ENCODE assay signal across 1 cellular context in genomic region chr22:41447435-41448188, GRCh38.
A peak's percentile ranks its signal among the peaks of the same experiment; 100 is the strongest.
TF ChIP-seq lines count a peak whose summit lies in the region.

No MANE protein-coding gene starts in this region.

TF ChIP-seq in K562, 482 proteins besides CTCF, POLR2A, EP300 and RAD21 (continued from another document):
- TF ChIP-seq CREB3 (tag; conservative IDR thresholded peaks at IDR 0.05; ENCODE audit: low read depth) (no peak), BCOR (IDR thresholded peaks at IDR 0.05) (no peak), RBM22 (IDR thresholded peaks at IDR 0.05; ENCODE audit: low read depth, low read length, poor library complexity, severe bottlenecking) (peak; percentile 20), SRSF1 (IDR thresholded peaks at IDR 0.05; ENCODE audit: low read depth, low read length) (no peak), DMBX1 (CRISPR knock-in tag; IDR thresholded peaks at IDR 0.05; ENCODE audit: borderline replicate concordance) (no peak), FOXP4 (CRISPR knock-in tag; IDR thresholded peaks at IDR 0.05; ENCODE audit: borderline replicate concordance) (no peak)
